ENCODE assay signal across 10 cellular contexts in the genomic region with DNA sequence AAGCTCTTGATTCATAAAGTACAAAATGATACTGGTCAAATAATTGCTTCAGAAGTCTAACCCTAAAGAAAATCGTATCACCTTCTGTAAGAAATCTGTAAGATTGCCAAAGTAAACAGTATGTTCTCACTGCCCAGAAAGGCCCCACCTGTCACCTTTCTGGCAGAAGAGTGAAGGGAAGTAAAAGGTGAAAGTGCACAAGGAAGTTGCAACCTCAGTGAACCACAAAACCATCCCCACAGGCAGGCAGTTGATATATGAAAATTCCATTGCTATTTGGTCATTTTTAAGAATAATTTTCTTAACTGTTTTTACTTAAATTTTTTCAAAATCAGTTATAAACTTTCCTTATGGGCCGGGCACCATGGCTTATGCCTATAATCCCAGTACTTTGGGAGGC. TPM values are rescaled to one million over a fixed set of nuclear protein-coding genes. Genes with fewer than 3 reads are reported as not detected.
DNase-seq lines count a peak whose midpoint lies in the region; ATAC-seq and TF ChIP-seq lines count a peak whose summit lies in the region.
"Had no signal": no experiment of that assay in that cellular context is flagged by ENCODE, and none has a peak within 500 bp of the region (broad histone marks: within the 10 kb centered on the region; RNA-seq: fewer than 3 reads in every experiment).

No MANE protein-coding gene starts in this region.

- H3K9me3 ChIP-seq in hepatocyte (ENCODE audit: low read depth): no peaks in the 10 kb centered on the region

- no peaks in the 10 kb centered on the region for H3K79me2 ChIP-seq in hepatocyte

- CTCF ChIA-PET in T-cell (lab: Charles Lee): no interaction called here

- no peak overlapping the region for H2AFZ ChIP-seq in hepatocyte

- no peaks in the 10 kb centered on the region for H3K36me3 Mint-ChIP-seq in T-cell

- H3K4me3 ChIP-seq in hepatocyte: no peak overlapping the region

- ATAC-seq in T-cell (replicated peaks in 1 of 4): peak in 1 of 4 experiments; percentile 47
- ATAC-seq in HG02678 (IDR thresholded peaks at IDR 0.05; ENCODE audit: unreplicated experiment): no peak
- no peak for ATAC-seq in GM18511 (IDR thresholded peaks at IDR 0.05; ENCODE audit: unreplicated experiment)

- H3K36me3 ChIP-seq in hepatocyte (replicated peaks; ENCODE audit: insufficient read depth, low read depth): no peaks in the 10 kb centered on the region

- POLR2A ChIA-PET in T-cell (lab: Charles Lee): interaction anchor here in 1 of 2 donors (0.7 kb wide), 1 partner anchor 57 kb away, joined by 7 read pairs; no protein-coding TSS in a partner anchor

- no peak overlapping the region for H3K4me2 ChIP-seq in hepatocyte

- DNase-seq in HCEC 1CT (peak; percentile 74), T-cell (peak in 1 of 34 experiments; percentile 0), hepatocyte (ENCODE audit: low spot score) (no peak), DMS153 treated with DMSO at 0.1 percent for 48 hours (lab: John Stamatoyannopoulos, UW; ENCODE audit: unreplicated experiment) (no peak), SIG-M5 (lab: John Stamatoyannopoulos, UW) (no peak)
- DNase-seq: activated B cell treated with CpG ODN at 0.5 μM for 24 hours, NCI-H2081 had no signal

- H3K9me2 ChIP-seq in hepatocyte (replicated peaks; ENCODE audit: insufficient read depth): no peaks in the 10 kb centered on the region

- H3K27ac ChIP-seq in C4-2B (peak overlapping the region; percentile 68), hepatocyte (peak overlapping the region; percentile 58)

- 66% methylated on average over 2 of the region's 2 CpGs for WGBS in hepatocyte (ENCODE audit: low lambda C conversion rate, missing lambda C conversion rate)

- peaks cover 5 to 10% (median 7%) of the 10 kb centered on the region in 3 donors for H3K4me1 Mint-ChIP-seq in T-cell

- peak overlapping the region; percentile 71 to 81 for H3K27ac Mint-ChIP-seq in T-cell
- H3K27ac Mint-ChIP-seq: activated B cell treated with CpG ODN at 0.5 μM for 24 hours had no signal

- TF ChIP-seq CTCF in C4-2B (conservative IDR thresholded peaks at IDR 0.05) (no peak), hepatocyte (IDR thresholded peaks at IDR 0.05; ENCODE audit: poor library complexity) (no peak)

- no peaks in the 10 kb centered on the region for H4K20me1 ChIP-seq in hepatocyte (ENCODE audit: insufficient read depth, poor library complexity, severe bottlenecking)

- H3K27me3 ChIP-seq in hepatocyte: no peaks in the 10 kb centered on the region

- H3K4me1 ChIP-seq in hepatocyte (ENCODE audit: insufficient read depth): peaks cover 12% of the 10 kb centered on the region

- peaks cover 9 to 11% of the 10 kb centered on the region in 2 donors for H3K27me3 Mint-ChIP-seq in T-cell

- no peak overlapping the region for H3K4me3 Mint-ChIP-seq in T-cell
- H3K4me3 Mint-ChIP-seq: activated B cell treated with CpG ODN at 0.5 μM for 24 hours had no signal

- no peaks in the 10 kb centered on the region for H3K9me3 Mint-ChIP-seq in T-cell
- H3K9me3 Mint-ChIP-seq: activated B cell treated with CpG ODN at 0.5 μM for 24 hours had no signal

RNA-seq across cellular contexts. Expression of gene FBXO28, which starts 48.5 kb away (rescaled TPM):
- 10 to 100 TPM; 25.9 to 34.8 (median 33.3) TPM for total RNA-seq in T-cell
- 26.6 and 28.3 TPM in 2 replicates for total RNA-seq in hepatocyte
- 12.7 and 17.1 TPM in 2 replicates for polyA plus RNA-seq in hepatocyte
